Comparison of ENCODE assay signal across 10 cellular contexts in genomic region chr2:190984595-190984994, GRCh38. TPM values are rescaled to one million over a fixed set of nuclear protein-coding genes. Genes with fewer than 3 reads are reported as not detected.
DNase-seq lines count a peak whose midpoint lies in the region; ATAC-seq and TF ChIP-seq lines count a peak whose summit lies in the region.
"Had no signal": no experiment of that assay in that cellular context is flagged by ENCODE, and none has a peak within 500 bp of the region (broad histone marks: within the 10 kb centered on the region; RNA-seq: fewer than 3 reads in every experiment).

No MANE protein-coding gene starts in this region.

- peaks cover 80% of the 10 kb centered on the region for H3K4me1 Mint-ChIP-seq in activated T-cell treated with anti-CD3 and anti-CD28 coated beads, Interleukin-2, amount 50 U/mL, for 72 hours (ENCODE audit: low read depth)
- peaks cover 12% of the 10 kb centered on the region for H3K4me1 Mint-ChIP-seq in T-helper 17 cell
- peaks cover 80% of the 10 kb centered on the region for H3K4me1 Mint-ChIP-seq in stimulated activated naive CD8-positive, alpha-beta T cell treated with anti-CD3 and anti-CD28 coated beads, Interleukin-15, amount 100 ng/mL, for 72 hours

- no peaks in the 10 kb centered on the region for H3K9me3 ChIP-seq in T-helper 17 cell (ENCODE audit: control insufficient read depth, low read length, poor library complexity, severe bottlenecking)
- H3K9me3 ChIP-seq in suprapubic skin = no peaks in the 10 kb centered on the region

- TF ChIP-seq CTCF in suprapubic skin (IDR thresholded peaks at IDR 0.05) = no peak

- WGBS in suprapubic skin = 81% methylated on average over 5 of the region's 5 CpGs

- H3K27me3 Mint-ChIP-seq in activated T-cell treated with anti-CD3 and anti-CD28 coated beads, Interleukin-2, amount 50 U/mL, for 72 hours (ENCODE audit: low read depth) = no peaks in the 10 kb centered on the region
- H3K27me3 Mint-ChIP-seq in T-helper 17 cell = no peaks in the 10 kb centered on the region
- H3K27me3 Mint-ChIP-seq in stimulated activated naive CD8-positive, alpha-beta T cell treated with anti-CD3 and anti-CD28 coated beads, Interleukin-15, amount 100 ng/mL, for 72 hours = no peaks in the 10 kb centered on the region
- H3K27me3 Mint-ChIP-seq: B cell had no signal

- no peak for TF ChIP-seq EP300 in suprapubic skin (IDR thresholded peaks at IDR 0.05)

- H3K27ac ChIP-seq in suprapubic skin = no peak overlapping the region

- peaks cover 35 to 77% of the 10 kb centered on the region in 2 donors for H3K36me3 Mint-ChIP-seq in activated T-cell treated with anti-CD3 and anti-CD28 coated beads, Interleukin-2, amount 50 U/mL, for 72 hours (ENCODE audit: insufficient read depth in 2 of 2)
- peaks cover 14% of the 10 kb centered on the region for H3K36me3 Mint-ChIP-seq in T-helper 17 cell (ENCODE audit: low read depth)

- DNase-seq in activated T-cell treated with anti-CD3 and anti-CD28 coated beads, Interleukin-2, amount 50 U/mL, for 72 hours = no peak
- no peak for DNase-seq in activated T-cell treated with anti-CD3 and anti-CD28 coated beads, Interleukin-2, amount 50 U/mL, for 48 hours
- DNase-seq in T-helper 17 cell (no peak), suprapubic skin (ENCODE audit: low spot score in 2 of 2) (no peak)
- no peak for DNase-seq in stimulated activated naive CD8-positive, alpha-beta T cell treated with anti-CD3 and anti-CD28 coated beads, Interleukin-15, amount 100 ng/mL, for 72 hours

- no peak overlapping the region for H3K27ac Mint-ChIP-seq in activated T-cell treated with anti-CD3 and anti-CD28 coated beads, Interleukin-2, amount 50 U/mL, for 72 hours
- peak overlapping the region; percentile 75 for H3K27ac Mint-ChIP-seq in T-helper 17 cell
- peak overlapping the region in 1 of 2 donors; percentile 78 for H3K27ac Mint-ChIP-seq in stimulated activated naive CD8-positive, alpha-beta T cell treated with anti-CD3 and anti-CD28 coated beads, Interleukin-15, amount 100 ng/mL, for 72 hours
- H3K27ac Mint-ChIP-seq: B cell had no signal

- peaks cover 100% of the 10 kb centered on the region for H3K36me3 ChIP-seq in suprapubic skin

- H3K9me3 Mint-ChIP-seq in activated T-cell treated with anti-CD3 and anti-CD28 coated beads, Interleukin-2, amount 50 U/mL, for 72 hours = no peaks in the 10 kb centered on the region
- H3K9me3 Mint-ChIP-seq in stimulated activated naive CD8-positive, alpha-beta T cell treated with anti-CD3 and anti-CD28 coated beads, Interleukin-15, amount 100 ng/mL, for 72 hours = no peaks in the 10 kb centered on the region

- no peak for TF ChIP-seq POLR2A in suprapubic skin (IDR thresholded peaks at IDR 0.05)

- no peaks in the 10 kb centered on the region for H3K4me1 ChIP-seq in suprapubic skin

- no peak overlapping the region for H3K4me3 ChIP-seq in suprapubic skin

- H3K4me3 Mint-ChIP-seq in activated T-cell treated with anti-CD3 and anti-CD28 coated beads, Interleukin-2, amount 50 U/mL, for 72 hours = no peak overlapping the region
- H3K4me3 Mint-ChIP-seq in T-helper 17 cell = no peak overlapping the region
- H3K4me3 Mint-ChIP-seq in stimulated activated naive CD8-positive, alpha-beta T cell treated with anti-CD3 and anti-CD28 coated beads, Interleukin-15, amount 100 ng/mL, for 72 hours = no peak overlapping the region
- H3K4me3 Mint-ChIP-seq: B cell had no signal

- ATAC-seq in activated T-cell treated with anti-CD3 and anti-CD28 coated beads, Interleukin-2, amount 50 U/mL, for 72 hours (replicated peaks in 1 of 2) = peak; percentile 74 to 75
- ATAC-seq in T-helper 17 cell (no peak), esophagus mucosa (peak; percentile 62), GM21367 (IDR thresholded peaks at IDR 0.05; ENCODE audit: unreplicated experiment) (no peak), HG02610 (IDR thresholded peaks at IDR 0.05; ENCODE audit: unreplicated experiment) (no peak)
- ATAC-seq in stimulated activated naive CD8-positive, alpha-beta T cell treated with anti-CD3 and anti-CD28 coated beads, Interleukin-15, amount 100 ng/mL, for 72 hours = peak; percentile 61
- ATAC-seq: sciatic nerve had no signal

- no peaks in the 10 kb centered on the region for H3K27me3 ChIP-seq in suprapubic skin

RNA-seq across cellular contexts. Expression of gene STAT1, which starts 29.4 kb away (rescaled TPM):
- 100 to 1,000 TPM; 441 to 563 TPM for total RNA-seq in activated T-cell treated with anti-CD3 and anti-CD28 coated beads, Interleukin-2, amount 50 U/mL, for 72 hours
- total RNA-seq in T-helper 17 cell (10 to 100 TPM; 80.7 to 86.4 TPM), esophagus mucosa (51.0 TPM), suprapubic skin (10 to 100 TPM; 33.5 to 60.7 (median 37.6) TPM)

Comparison
In these comparisons a context has a peak if more than half of its experiments do, and no peak if none do; other contexts are left out.
1. ATAC-seq: peak in activated T-cell treated with anti-CD3 and anti-CD28 coated beads, Interleukin-2, amount 50 U/mL, for 72 hours (2 of 2), esophagus mucosa (single experiment) and stimulated activated naive CD8-positive, alpha-beta T cell treated with anti-CD3 and anti-CD28 coated beads, Interleukin-15, amount 100 ng/mL, for 72 hours (single experiment); none in T-helper 17 cell (single experiment), GM21367 (single experiment) and HG02610 (single experiment).